ENCODE assay signal across 19 cellular contexts in the genomic region with DNA sequence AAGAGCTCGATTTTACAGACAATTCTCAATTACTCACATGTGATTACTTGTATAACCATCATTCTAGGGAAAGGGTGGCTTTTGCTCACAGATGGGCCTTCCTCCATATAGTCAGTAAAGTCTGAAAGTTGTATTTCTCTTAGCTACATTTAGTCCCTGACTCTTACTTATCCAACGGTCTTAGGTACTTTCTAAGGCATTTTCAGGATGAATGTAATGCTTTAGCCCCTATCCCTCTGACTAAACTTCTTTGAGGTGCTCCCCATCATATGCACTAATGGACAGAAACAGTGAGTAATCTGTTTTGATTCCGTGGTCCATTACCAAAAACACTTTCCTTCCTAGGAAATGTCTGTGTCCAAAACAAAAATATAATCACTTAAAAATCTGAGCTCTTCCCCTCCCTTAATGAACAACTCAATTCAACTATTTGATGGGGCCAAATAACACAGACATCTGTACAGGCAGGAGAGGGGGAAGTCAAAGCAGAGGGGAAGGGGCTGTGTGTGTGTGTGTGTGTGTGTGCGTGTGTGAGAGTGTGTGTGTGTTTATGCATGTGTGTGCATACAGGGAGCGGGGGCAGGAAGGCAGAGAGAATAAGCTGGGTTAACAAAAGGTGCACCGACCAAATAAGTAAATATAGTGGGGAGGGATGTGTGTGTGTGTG.
DNase-seq lines count a peak whose midpoint lies in the region; ATAC-seq, FAIRE-seq and TF ChIP-seq lines count a peak whose summit lies in the region.
"Had no signal": no experiment of that assay in that cellular context is flagged by ENCODE, and none has a peak within 500 bp of the region (broad histone marks: within the 10 kb centered on the region; RNA-seq: fewer than 3 reads in every experiment).

No MANE protein-coding gene starts in this region.

- H3K36me3 ChIP-seq in GM12878 (ENCODE audit: control insufficient read depth in 2 of 2, insufficient read depth in 2 of 2, low read length in 1 of 2), result peaks cover 3 to 5% of the 10 kb centered on the region in 2 experiments
- H3K36me3 ChIP-seq in right atrium auricular region, result peaks cover 6% of the 10 kb centered on the region

- TF ChIP-seq POLR2A in GM12878 (IDR thresholded peaks at IDR 0.05; ENCODE audit: low read depth, low read length), result no peak

- H4K20me1 ChIP-seq in GM12878 (ENCODE audit: control insufficient read depth, insufficient read depth), result no peaks in the 10 kb centered on the region

- in situ Hi-C loops in GM12878 (cut with MboI), result no loop called here

- H3K9me3 ChIP-seq in GM12878 (replicated peaks; ENCODE audit: control insufficient read depth, insufficient read depth, low read length) (no peaks in the 10 kb centered on the region), right atrium auricular region (no peaks in the 10 kb centered on the region)
- H3K9me3 ChIP-seq: MG63 had no signal

- SMC1A ChIA-PET in GM12878 (lab: Charles Lee; ENCODE audit: uncharacterized antibody, unreplicated experiment), result interaction anchor here (0.7 to 2.2 kb wide), 5 partner anchors 27 to 92 kb away, joined by 3 to 4 read pairs (median 3); no protein-coding TSS in a partner anchor

- H3K79me2 ChIP-seq in GM12878 (ENCODE audit: control insufficient read depth, insufficient read depth, low read length), result no peaks in the 10 kb centered on the region

- TF ChIP-seq CTCF in GM12878 (IDR thresholded peaks at IDR 0.05 in 2 of 3, conservative IDR thresholded peaks at IDR 0.05 in 1 of 3; ENCODE audit: control insufficient read depth in 2 of 3, extremely low read depth in 1 of 3, insufficient read depth in 1 of 3, low read depth in 3 of 3, low read length in 3 of 3) (no peak), right atrium auricular region (IDR thresholded peaks at IDR 0.05) (no peak)

- no peak for DNase-seq in activated naive CD4-positive, alpha-beta T cell treated with anti-CD3 and anti-CD28 coated beads, Interleukin-2, amount 50 U/mL, for 72 hours (ENCODE audit: low spot score in 2 of 2)
- DNase-seq in activated naive CD4-positive, alpha-beta T cell treated with anti-CD3 and anti-CD28 coated beads, Interleukin-2, amount 50 U/mL, for 16 hours, result no peak
- DNase-seq in M059J (ENCODE audit: low read depth) (peak; percentile 18), GM12878 (ENCODE audit: low read depth, low spot score) (no peak), renal cortical epithelial cell (ENCODE audit: low read depth) (peak; percentile 45), right atrium auricular region (ENCODE audit: low spot score) (no peak)
- no peak for DNase-seq in effector CD8-positive, alpha-beta T cell (lab: John Stamatoyannopoulos, UW)
- DNase-seq: CD4-positive, alpha-beta T cell; DND-41; GF-D8; GM23248; KG1; MG63; NCI-H1105; NCI-H1694 treated with DMSO at 0.1 percent for 48 hours; NCI-H69; PC-3 had no signal

- 50% methylated on average over 6 of the region's 6 CpGs for WGBS in GM12878 (ENCODE audit: insufficient coverage, insufficient replicate concordance, low lambda C conversion rate, missing lambda C conversion rate)

- CTCF ChIA-PET in GM12878 (lab: Yijun Ruan, JAX), result interaction anchor here (0.8 kb wide), 1 partner anchor 255 kb away, joined by 3 read pairs; no protein-coding TSS in a partner anchor

- no peak overlapping the region for H3K4me2 ChIP-seq in GM12878 (ENCODE audit: control insufficient read depth, insufficient read depth)

- TF ChIP-seq RAD21 in GM12878 (IDR thresholded peaks at IDR 0.05; ENCODE audit: insufficient read depth, low read depth, low read length), result no peak

- TF ChIP-seq EP300 in GM12878 (IDR thresholded peaks at IDR 0.05; ENCODE audit: borderline replicate concordance in 1 of 2, control insufficient read depth in 1 of 2, low read depth in 2 of 2, low read length in 2 of 2), result no peak

- ATAC-seq in activated naive CD4-positive, alpha-beta T cell treated with anti-CD3 and anti-CD28 coated beads, Interleukin-2, amount 50 U/mL, for 72 hours, result peak; percentile 52 to 68
- no peak for ATAC-seq in GM12878
- ATAC-seq in GM18870 (IDR thresholded peaks at IDR 0.05; ENCODE audit: unreplicated experiment), result no peak
- ATAC-seq: PC-3 had no signal

- H3K9ac ChIP-seq in GM12878 (ENCODE audit: control insufficient read depth, insufficient read depth, low read length), result no peak overlapping the region
- H3K9ac ChIP-seq: GM23248 had no signal

- H3K9me3 Mint-ChIP-seq in activated naive CD4-positive, alpha-beta T cell treated with anti-CD3 and anti-CD28 coated beads, Interleukin-2, amount 50 U/mL, for 72 hours, result no peaks in the 10 kb centered on the region
- H3K9me3 Mint-ChIP-seq: CD4-positive, alpha-beta T cell had no signal

- TSS peak; percentile 11 for BruUV-seq in GM12878 (replicated peaks; lab: Mats Ljungman, UMichigan)

- H3K27ac Mint-ChIP-seq in activated naive CD4-positive, alpha-beta T cell treated with anti-CD3 and anti-CD28 coated beads, Interleukin-2, amount 50 U/mL, for 72 hours, result peak overlapping the region in 1 of 2 donors; percentile 74
- H3K27ac Mint-ChIP-seq: B cell; CD4-positive, alpha-beta T cell had no signal

- RAD21 ChIA-PET in GM12878 (lab: Charles Lee; ENCODE audit: unreplicated experiment), result no interaction called here

- H3K27me3 ChIP-seq in GM12878 (replicated peaks in 1 of 2; ENCODE audit: control insufficient read depth in 2 of 2, insufficient read depth in 2 of 2, low read length in 1 of 2) (no peaks in the 10 kb centered on the region), right atrium auricular region (no peaks in the 10 kb centered on the region)
- H3K27me3 ChIP-seq: MG63 had no signal

- intact Hi-C loops in GM12878 (cut with micrococcal nuclease; ENCODE audit: unreplicated experiment), result no loop called here

- H3K27ac ChIP-seq in GM12878 (ENCODE audit: control insufficient read depth, insufficient read depth), result no peak overlapping the region
- H3K27ac ChIP-seq in right atrium auricular region, result no peak overlapping the region
- H3K27ac ChIP-seq: GM23248 had no signal

- H3K4me3 ChIP-seq in GM12878 (no peak overlapping the region), right atrium auricular region (no peak overlapping the region)
- H3K4me3 ChIP-seq: GM23248, MG63 had no signal

- H2AFZ ChIP-seq in GM12878 (ENCODE audit: control insufficient read depth, low read depth, low read length), result no peak overlapping the region
- H2AFZ ChIP-seq: GM23248 had no signal

- no peaks in the 10 kb centered on the region for H3K4me1 ChIP-seq in GM12878 (ENCODE audit: control insufficient read depth, insufficient read depth, low read length)
- H3K4me1 ChIP-seq in right atrium auricular region, result no peaks in the 10 kb centered on the region

- no peak for FAIRE-seq in GM12878 (lab: Jason Lieb, UNC)

- POLR2A ChIA-PET in GM12878 (lab: Charles Lee), result no interaction called here

- H3K36me3 Mint-ChIP-seq in activated naive CD4-positive, alpha-beta T cell treated with anti-CD3 and anti-CD28 coated beads, Interleukin-2, amount 50 U/mL, for 72 hours, result peaks cover 18 to 39% of the 10 kb centered on the region in 2 donors

TF ChIP-seq in GM12878, 131 proteins besides CTCF, POLR2A, EP300 and RAD21:
- TF ChIP-seq SIN3A (IDR thresholded peaks at IDR 0.05; ENCODE audit: low read depth, low read length) (no peak), CBFB (IDR thresholded peaks at IDR 0.05; ENCODE audit: low read depth) (no peak), PAX5 (IDR thresholded peaks at IDR 0.05; ENCODE audit: borderline replicate concordance, low read depth, low read length) (no peak), NR2C1 (IDR thresholded peaks at IDR 0.05) (no peak), SMC3 (IDR thresholded peaks at IDR 0.05; ENCODE audit: borderline replicate concordance, low read length) (no peak), LARP7 (IDR thresholded peaks at IDR 0.05) (no peak), HCFC1 (IDR thresholded peaks at IDR 0.05; ENCODE audit: low read length) (no peak), RCOR1 (conservative IDR thresholded peaks at IDR 0.05; ENCODE audit: low read depth, low read length) (no peak), ZBTB11 (CRISPR knock-in tag; IDR thresholded peaks at IDR 0.05) (no peak)
- TF ChIP-seq, protein P1, sequence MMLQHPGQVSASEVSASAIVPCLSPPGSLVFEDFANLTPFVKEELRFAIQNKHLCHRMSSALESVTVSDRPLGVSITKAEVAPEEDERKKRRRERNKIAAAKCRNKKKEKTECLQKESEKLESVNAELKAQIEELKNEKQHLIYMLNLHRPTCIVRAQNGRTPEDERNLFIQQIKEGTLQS (IDR thresholded peaks at IDR 0.05; ENCODE audit: borderline replicate concordance, extremely low read depth, low read depth, low read length), result no peak

Comparison
In these comparisons a context has a peak if more than half of its experiments do, and no peak if none do; other contexts are left out.
1. ATAC-seq: peak in activated naive CD4-positive, alpha-beta T cell treated with anti-CD3 and anti-CD28 coated beads, Interleukin-2, amount 50 U/mL, for 72 hours (2 of 2); none in GM12878 (single experiment) and GM18870 (single experiment).
2. DNase-seq: peak in M059J (single experiment) and renal cortical epithelial cell (single experiment); none in activated naive CD4-positive, alpha-beta T cell treated with anti-CD3 and anti-CD28 coated beads, Interleukin-2, amount 50 U/mL, for 72 hours (0 of 2), activated naive CD4-positive, alpha-beta T cell treated with anti-CD3 and anti-CD28 coated beads, Interleukin-2, amount 50 U/mL, for 16 hours (single experiment), GM12878 (single experiment), right atrium auricular region (single experiment) and effector CD8-positive, alpha-beta T cell (single experiment).